In the genomic region with DNA sequence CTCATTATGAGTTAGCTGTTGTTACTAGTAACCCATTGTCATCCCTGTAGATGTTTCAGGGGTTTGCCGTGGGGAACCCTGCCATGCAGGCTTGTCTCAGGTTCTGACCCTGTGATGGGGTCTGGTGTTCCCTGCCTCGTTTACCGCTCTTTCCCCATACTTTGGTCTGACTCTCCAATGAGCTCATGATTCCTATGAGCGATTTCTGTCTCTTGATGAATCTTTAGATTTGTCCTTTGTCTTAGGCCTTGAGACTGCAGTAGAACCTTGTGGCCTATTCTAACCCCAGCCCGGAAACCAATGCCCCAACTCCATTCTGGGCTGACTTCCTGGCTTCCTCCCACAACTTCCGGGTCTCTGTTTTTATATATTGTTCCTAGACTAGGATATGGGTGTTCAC, we compare ENCODE assay signal across 11 cellular contexts. TPM values are rescaled to one million over a fixed set of nuclear protein-coding genes. Genes with fewer than 3 reads are reported as not detected.
DNase-seq lines count a peak whose midpoint lies in the region; ATAC-seq lines count a peak whose summit lies in the region.
"Had no signal": no experiment of that assay in that cellular context is flagged by ENCODE, and none has a peak within 500 bp of the region (broad histone marks: within the 10 kb centered on the region; RNA-seq: fewer than 3 reads in every experiment).

No MANE protein-coding gene starts in this region.

- peak; percentile 96 for DNase-seq in Jurkat, Clone E6-1 (ENCODE audit: low read depth, low spot score)
- peak; percentile 58 for DNase-seq in activated CD4-positive, alpha-beta T cell treated with anti-CD3 and anti-CD28 coated beads for 48 hours
- DNase-seq in dermis blood vessel endothelial cell (peak; percentile 87), left colon (no peak)
- DNase-seq in stimulated activated CD8-positive, alpha-beta memory T cell treated with anti-CD3 and anti-CD28 coated beads, Interleukin-15, amount 100 ng/mL, for 4 hours (ENCODE audit: low read depth in 2 of 2), result peak; percentile 25 to 45
- DNase-seq: colonic mucosa had no signal

- H3K4me3 ChIP-seq in Jurkat, Clone E6-1 (ENCODE audit: low read length), result peak overlapping the region; percentile 15; the same call in 1 of the 2 replicates
- H3K4me3 ChIP-seq: colonic mucosa, GM23338, SJSA1 had no signal

- no peak for ATAC-seq in left colon
- no peak for ATAC-seq in GM18511 (IDR thresholded peaks at IDR 0.05; ENCODE audit: unreplicated experiment)
- ATAC-seq in HG02610 (IDR thresholded peaks at IDR 0.05; ENCODE audit: unreplicated experiment), result no peak
- no peak for ATAC-seq in GM19395 (IDR thresholded peaks at IDR 0.05; ENCODE audit: unreplicated experiment)
- ATAC-seq: GM23338 had no signal

- intact Hi-C loops in left colon (cut with DNase I, micrococcal nuclease), result no loop called here

RNA-seq across cellular contexts. Expression of a gene that starts 11.3 kb away (rescaled TPM):
- polyA plus RNA-seq in Jurkat, Clone E6-1 (2012; ENCODE audit: insufficient read depth, insufficient read length), result 61.1 TPM
- 233 and 524 TPM in 2 replicates for total RNA-seq in dermis blood vessel endothelial cell
- 100 to 1,000 TPM; 197 to 223 TPM for total RNA-seq in left colon

RNA-seq across cellular contexts. Expression of a gene that starts 24.7 kb away (rescaled TPM):
- 6.3 TPM for polyA plus RNA-seq in Jurkat, Clone E6-1 (2012; ENCODE audit: insufficient read depth, insufficient read length)
- total RNA-seq in dermis blood vessel endothelial cell (1.4 and 2.2 TPM in 2 replicates), left colon (10 to 100 TPM; 14.7 to 21.2 TPM)

Comparison
In these comparisons a context has a peak if more than half of its experiments do, and no peak if none do; other contexts are left out.
1. DNase-seq: peak in Jurkat, Clone E6-1 (single experiment), activated CD4-positive, alpha-beta T cell treated with anti-CD3 and anti-CD28 coated beads for 48 hours (single experiment), dermis blood vessel endothelial cell (single experiment) and stimulated activated CD8-positive, alpha-beta memory T cell treated with anti-CD3 and anti-CD28 coated beads, Interleukin-15, amount 100 ng/mL, for 4 hours (2 of 2); none in left colon (0 of 2).